ENCODE assay signal across 8 cellular contexts in the genomic region with DNA sequence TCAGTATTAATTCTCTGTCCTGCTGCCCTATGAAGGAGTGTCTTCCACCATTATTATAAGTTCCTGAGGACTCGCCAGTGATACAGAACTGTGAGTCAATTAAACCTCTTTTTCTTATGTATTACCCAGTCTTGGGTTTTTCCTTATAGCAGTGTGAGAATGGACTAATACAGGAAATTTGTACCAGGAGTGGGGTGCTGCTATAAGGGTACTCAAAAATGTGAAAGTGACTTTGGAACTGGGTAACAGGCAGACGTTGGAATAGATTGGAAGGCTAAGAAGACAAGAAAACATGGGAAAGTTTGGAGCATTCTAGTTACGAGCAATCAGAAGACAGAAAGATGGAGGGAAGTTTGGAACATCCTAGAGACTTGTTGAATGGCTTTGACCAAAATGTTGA.
"Had no signal": no experiment of that assay in that cellular context is flagged by ENCODE, and none has a peak within 500 bp of the region (broad histone marks: within the 10 kb centered on the region; RNA-seq: fewer than 3 reads in every experiment).

No MANE protein-coding gene starts in this region.

- H3K4me3 Mint-ChIP-seq: IgD-negative memory B cell had no signal

- H3K27ac Mint-ChIP-seq: IgD-negative memory B cell had no signal

- H3K36me3 Mint-ChIP-seq: IgD-negative memory B cell had no signal

- H3K9ac ChIP-seq: KMS-11 had no signal

- H3K4me1 Mint-ChIP-seq: IgD-negative memory B cell had no signal

- DNase-seq: IMR-90, KBM-7, KG1 had no signal

- ATAC-seq: HepG2 had no signal

- H3K27ac ChIP-seq: HL-60, KMS-11 had no signal

- H3K27me3 Mint-ChIP-seq: IgD-negative memory B cell had no signal

- H3K4me2 ChIP-seq: KMS-11 had no signal

- FAIRE-seq: HepG2, HTR-8/SVneo had no signal
